In genomic region chr11:130313383-130314183, GRCh38 we compare ENCODE assay signal across 8 cellular contexts. TPM values are rescaled to one million over a fixed set of nuclear protein-coding genes. Genes with fewer than 3 reads are reported as not detected.
DNase-seq lines count a peak whose midpoint lies in the region; ATAC-seq and TF ChIP-seq lines count a peak whose summit lies in the region.

No MANE protein-coding gene starts in this region.

- no peak for TF ChIP-seq CTCF in fibroblast of mammary gland (conservative IDR thresholded peaks at IDR 0.05; ENCODE audit: control insufficient read depth, insufficient read depth, low read depth, low read length)

- H3K4me1 Mint-ChIP-seq in activated naive CD4-positive, alpha-beta T cell treated with anti-CD3 and anti-CD28 coated beads for 36 hours (ENCODE audit: low read depth), result peaks cover 29% of the 10 kb centered on the region
- H3K4me1 Mint-ChIP-seq in T-helper 1 cell treated with Interleukin-12 subunit alpha and Interleukin-12 subunit beta and Interleukin-4 antibody, amounts not matched to agents 30 μg/mL and 1 μg/mL, for 36 hours (ENCODE audit: low read depth), result peaks cover 36% of the 10 kb centered on the region

- H3K4me3 ChIP-seq in fibroblast of mammary gland (ENCODE audit: control insufficient read depth, low read depth, low read length), result peak overlapping the region; percentile 82

- H3K27ac Mint-ChIP-seq in activated naive CD4-positive, alpha-beta T cell treated with anti-CD3 and anti-CD28 coated beads for 36 hours, result peak overlapping the region; percentile 89
- peak overlapping the region; percentile 89 for H3K27ac Mint-ChIP-seq in T-helper 1 cell treated with Interleukin-12 subunit alpha and Interleukin-12 subunit beta and Interleukin-4 antibody, amounts not matched to agents 30 μg/mL and 1 μg/mL, for 36 hours

- no peaks in the 10 kb centered on the region for H3K9me3 Mint-ChIP-seq in activated naive CD4-positive, alpha-beta T cell treated with anti-CD3 and anti-CD28 coated beads for 36 hours
- no peaks in the 10 kb centered on the region for H3K9me3 Mint-ChIP-seq in T-helper 1 cell treated with Interleukin-12 subunit alpha and Interleukin-12 subunit beta and Interleukin-4 antibody, amounts not matched to agents 30 μg/mL and 1 μg/mL, for 36 hours

- H3K4me3 Mint-ChIP-seq in activated naive CD4-positive, alpha-beta T cell treated with anti-CD3 and anti-CD28 coated beads for 36 hours, result peak overlapping the region; percentile 82
- H3K4me3 Mint-ChIP-seq in T-helper 1 cell treated with Interleukin-12 subunit alpha and Interleukin-12 subunit beta and Interleukin-4 antibody, amounts not matched to agents 30 μg/mL and 1 μg/mL, for 36 hours, result peak overlapping the region; percentile 92

- H3K36me3 Mint-ChIP-seq in activated naive CD4-positive, alpha-beta T cell treated with anti-CD3 and anti-CD28 coated beads for 36 hours (ENCODE audit: low read depth), result peaks cover 7% of the 10 kb centered on the region
- H3K36me3 Mint-ChIP-seq in T-helper 1 cell treated with Interleukin-12 subunit alpha and Interleukin-12 subunit beta and Interleukin-4 antibody, amounts not matched to agents 30 μg/mL and 1 μg/mL, for 36 hours (ENCODE audit: low read depth), result peaks cover 7% of the 10 kb centered on the region

- no peak for ATAC-seq in HG02973 (IDR thresholded peaks at IDR 0.05; ENCODE audit: unreplicated experiment)
- ATAC-seq in GM18517 (IDR thresholded peaks at IDR 0.05; ENCODE audit: unreplicated experiment), result no peak
- ATAC-seq in GM21526 (IDR thresholded peaks at IDR 0.05; ENCODE audit: low FRiP score, unreplicated experiment), result no peak

- no peak for DNase-seq in activated naive CD4-positive, alpha-beta T cell treated with anti-CD3 and anti-CD28 coated beads for 36 hours
- DNase-seq in activated naive CD4-positive, alpha-beta T cell (lab: John Stamatoyannopoulos, UW), result no peak
- DNase-seq in fibroblast of mammary gland (ENCODE audit: low read depth) (peak; percentile 5), pons (ENCODE audit: low spot score) (peak; percentile 29)

- intact Hi-C loops in activated naive CD4-positive, alpha-beta T cell treated with anti-CD3 and anti-CD28 coated beads for 36 hours (cut with micrococcal nuclease), result loop anchor here (2.0 to 10.0 kb wide), 4 partner anchors 419 to 1029 kb away; partner anchors contain the start of genes NFRKB, SNX19 and TMEM45B

- no peaks in the 10 kb centered on the region for H3K27me3 Mint-ChIP-seq in activated naive CD4-positive, alpha-beta T cell treated with anti-CD3 and anti-CD28 coated beads for 36 hours (ENCODE audit: low read depth)
- peaks cover 5% of the 10 kb centered on the region for H3K27me3 Mint-ChIP-seq in T-helper 1 cell treated with Interleukin-12 subunit alpha and Interleukin-12 subunit beta and Interleukin-4 antibody, amounts not matched to agents 30 μg/mL and 1 μg/mL, for 36 hours (ENCODE audit: low read depth)

- CTCF ChIA-PET in activated naive CD4-positive, alpha-beta T cell treated with anti-CD3 and anti-CD28 coated beads for 36 hours (lab: Charles Lee), result no interaction called here

RNA-seq across cellular contexts. Expression of gene ZBTB44, which starts 1.1 kb away (rescaled TPM):
- total RNA-seq in activated naive CD4-positive, alpha-beta T cell treated with anti-CD3 and anti-CD28 coated beads for 36 hours, result 10 to 100 TPM; 35.0 to 39.8 TPM

Comparison
In these comparisons a context has a peak if more than half of its experiments do, and no peak if none do; other contexts are left out.
1. DNase-seq: peak in fibroblast of mammary gland (single experiment) and pons (single experiment); none in activated naive CD4-positive, alpha-beta T cell treated with anti-CD3 and anti-CD28 coated beads for 36 hours (single experiment) and activated naive CD4-positive, alpha-beta T cell (0 of 4).